ENCODE assay signal across 29 cellular contexts in the genomic region with DNA sequence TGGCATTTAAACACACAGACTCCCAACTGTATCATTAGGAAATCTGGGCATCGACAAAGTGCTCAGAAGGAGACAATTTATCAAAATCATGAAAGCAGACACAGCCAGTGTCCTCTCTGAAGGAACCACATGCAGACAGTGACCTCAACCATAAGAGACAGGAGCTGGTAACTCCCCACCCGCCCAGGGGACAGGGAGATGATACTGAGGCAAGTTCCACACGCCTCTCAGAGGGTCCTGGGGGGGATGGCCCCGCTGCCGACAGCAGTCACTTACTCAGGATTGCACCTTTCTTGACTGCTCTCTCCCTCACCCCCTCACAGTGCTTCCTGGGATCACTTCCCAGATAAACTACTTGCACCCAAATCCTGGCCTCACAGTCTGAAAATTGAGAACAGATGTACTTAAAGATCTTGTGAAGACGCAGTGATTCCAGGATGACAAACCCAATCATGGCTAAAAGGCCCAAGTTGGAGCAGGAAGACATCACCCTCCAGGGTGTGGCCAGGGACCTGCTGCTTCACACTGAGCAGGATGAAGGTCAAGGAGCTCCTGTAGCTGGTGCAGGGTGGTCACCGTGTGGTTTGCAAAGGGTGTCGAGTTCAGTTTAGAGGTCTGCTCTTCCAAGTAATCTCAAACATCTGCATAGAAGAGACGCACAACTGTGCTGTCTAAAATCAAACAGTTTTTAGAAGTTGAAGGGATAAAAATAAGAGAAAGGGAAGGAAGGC.
"Had no signal": no experiment of that assay in that cellular context is flagged by ENCODE, and none has a peak within 500 bp of the region (broad histone marks: within the 10 kb centered on the region; RNA-seq: fewer than 3 reads in every experiment).

No MANE protein-coding gene starts in this region.

- H3K9me3 Mint-ChIP-seq: activated CD4-positive, alpha-beta memory T cell treated with anti-CD3 and anti-CD28 coated beads, Interleukin-2, amount 10 ng/mL, durations not matched to agents 7 days and 5 days; activated CD4-positive, alpha-beta T cell treated with anti-CD3 and anti-CD28 coated beads, Interleukin-2, amount 10 ng/mL, durations not matched to agents 7 days and 5 days; activated naive CD4-positive, alpha-beta T cell treated with anti-CD3 and anti-CD28 coated beads, Interleukin-2, amount 10 ng/mL, durations not matched to agents 7 days and 5 days; activated naive CD4-positive, alpha-beta T cell treated with anti-CD3 and anti-CD28 coated beads, Interleukin-2, amount 50 U/mL, for 72 hours; activated T-cell treated with anti-CD3 and anti-CD28 coated beads, Interleukin-2, amount 50 U/mL, for 24 hours; endodermal cell; T-helper 2 cell treated with Interferon-gamma antibody and Interleukin-4, amounts not matched to agents 5 μg/mL and 100 μg/mL, for 36 hours had no signal

- H3K36me3 Mint-ChIP-seq: activated naive CD4-positive, alpha-beta T cell treated with anti-CD3 and anti-CD28 coated beads, Interleukin-2, amount 10 ng/mL, durations not matched to agents 7 days and 5 days; activated naive CD4-positive, alpha-beta T cell treated with anti-CD3 and anti-CD28 coated beads, Interleukin-2, amount 50 U/mL, for 72 hours had no signal

- H3K27ac ChIP-seq: adrenal gland, body of pancreas, foreskin keratinocyte, gastrocnemius medialis had no signal

- H3K27me3 ChIP-seq: adrenal gland, body of pancreas, gastrocnemius medialis, heart left ventricle had no signal

- DNase-seq: activated CD4-positive, alpha-beta memory T cell treated with anti-CD3 and anti-CD28 coated beads, Interleukin-2, amount 10 ng/mL, durations not matched to agents 7 days and 5 days; activated CD4-positive, alpha-beta T cell treated with anti-CD3 and anti-CD28 coated beads for 36 hours; activated CD4-positive, alpha-beta T cell treated with anti-CD3 and anti-CD28 coated beads, Interleukin-2, amount 10 ng/mL, durations not matched to agents 7 days and 5 days; activated CD4-positive, alpha-beta T cell treated with anti-CD3 and anti-CD28 coated beads, Interleukin-2, amount 50 U/mL, for 4 hours; activated CD4-positive, CD25-positive, alpha-beta regulatory T cell; activated CD4-positive, CD25-positive, alpha-beta regulatory T cell treated with anti-CD3 and anti-CD28 coated beads, Interleukin-2, amount 50 U/mL, for 72 hours; activated CD8-positive, alpha-beta memory T cell treated with anti-CD3 and anti-CD28 coated beads, Interleukin-2, amount 50 U/mL, for 48 hours; activated gamma-delta T cell; activated naive CD4-positive, alpha-beta T cell; activated naive CD4-positive, alpha-beta T cell treated with anti-CD3 and anti-CD28 coated beads, Interleukin-2, amount 10 ng/mL, durations not matched to agents 7 days and 5 days; activated T-cell treated with anti-CD3 and anti-CD28 coated beads for 4 hours; activated T-cell treated with anti-CD3 and anti-CD28 coated beads, Interleukin-2, amount 50 U/mL, for 24 hours; activated T-cell treated with anti-CD3 and anti-CD28 coated beads, Interleukin-2, amount 50 U/mL, for 72 hours; adrenal gland; amygdala; aorta; body of pancreas; caudate nucleus; effector memory CD4-positive, alpha-beta T cell; endodermal cell; foreskin keratinocyte; gastrocnemius medialis; glutamatergic neuron; heart left ventricle; T-helper 1 cell; T-helper 17 cell; T1000 had no signal

- H3K4me3 Mint-ChIP-seq: activated CD4-positive, alpha-beta memory T cell treated with anti-CD3 and anti-CD28 coated beads, Interleukin-2, amount 10 ng/mL, durations not matched to agents 7 days and 5 days; activated CD4-positive, alpha-beta T cell treated with anti-CD3 and anti-CD28 coated beads for 36 hours; activated CD4-positive, alpha-beta T cell treated with anti-CD3 and anti-CD28 coated beads, Interleukin-2, amount 10 ng/mL, durations not matched to agents 7 days and 5 days; activated naive CD4-positive, alpha-beta T cell treated with anti-CD3 and anti-CD28 coated beads, Interleukin-2, amount 10 ng/mL, durations not matched to agents 7 days and 5 days; activated T-cell treated with anti-CD3 and anti-CD28 coated beads, Interleukin-2, amount 50 U/mL, for 24 hours; activated T-cell treated with anti-CD3 and anti-CD28 coated beads, Interleukin-2, amount 50 U/mL, for 72 hours; endodermal cell; T-helper 17 cell; T-helper 2 cell treated with Interferon-gamma antibody and Interleukin-4, amounts not matched to agents 5 μg/mL and 100 μg/mL, for 36 hours had no signal

- H3K4me1 Mint-ChIP-seq: activated CD4-positive, alpha-beta T cell treated with anti-CD3 and anti-CD28 coated beads for 36 hours; activated CD4-positive, alpha-beta T cell treated with anti-CD3 and anti-CD28 coated beads, Interleukin-2, amount 10 ng/mL, durations not matched to agents 7 days and 5 days; endodermal cell; T-helper 17 cell had no signal

- H3K4me1 ChIP-seq: adrenal gland, body of pancreas, foreskin keratinocyte, gastrocnemius medialis had no signal

- H3K36me3 ChIP-seq: adrenal gland, gastrocnemius medialis, heart left ventricle had no signal

- H3K27me3 Mint-ChIP-seq: activated CD4-positive, alpha-beta memory T cell treated with anti-CD3 and anti-CD28 coated beads, Interleukin-2, amount 10 ng/mL, durations not matched to agents 7 days and 5 days; activated CD4-positive, alpha-beta T cell treated with anti-CD3 and anti-CD28 coated beads for 36 hours; activated CD4-positive, alpha-beta T cell treated with anti-CD3 and anti-CD28 coated beads, Interleukin-2, amount 10 ng/mL, durations not matched to agents 7 days and 5 days; activated naive CD4-positive, alpha-beta T cell treated with anti-CD3 and anti-CD28 coated beads, Interleukin-2, amount 10 ng/mL, durations not matched to agents 7 days and 5 days; activated T-cell treated with anti-CD3 and anti-CD28 coated beads, Interleukin-2, amount 50 U/mL, for 24 hours; T-helper 17 cell had no signal

- H3K4me3 ChIP-seq: adrenal gland, body of pancreas, gastrocnemius medialis, heart left ventricle had no signal

- H3K9me3 ChIP-seq: adrenal gland, body of pancreas, gastrocnemius medialis, heart left ventricle had no signal

- H3K27ac Mint-ChIP-seq: activated CD4-positive, alpha-beta memory T cell treated with anti-CD3 and anti-CD28 coated beads, Interleukin-2, amount 10 ng/mL, durations not matched to agents 7 days and 5 days; activated CD4-positive, alpha-beta T cell treated with anti-CD3 and anti-CD28 coated beads for 36 hours; activated CD4-positive, alpha-beta T cell treated with anti-CD3 and anti-CD28 coated beads, Interleukin-2, amount 10 ng/mL, durations not matched to agents 7 days and 5 days; activated naive CD4-positive, alpha-beta T cell treated with anti-CD3 and anti-CD28 coated beads, Interleukin-2, amount 10 ng/mL, durations not matched to agents 7 days and 5 days; activated naive CD4-positive, alpha-beta T cell treated with anti-CD3 and anti-CD28 coated beads, Interleukin-2, amount 50 U/mL, for 72 hours; activated T-cell treated with anti-CD3 and anti-CD28 coated beads, Interleukin-2, amount 50 U/mL, for 24 hours; activated T-cell treated with anti-CD3 and anti-CD28 coated beads, Interleukin-2, amount 50 U/mL, for 72 hours; endodermal cell; T-helper 17 cell; T-helper 2 cell treated with Interferon-gamma antibody and Interleukin-4, amounts not matched to agents 5 μg/mL and 100 μg/mL, for 36 hours had no signal
